19 cellular contexts compared by ENCODE assay signal in genomic region chr7:81676105-81676811, GRCh38.
DNase-seq lines count a peak whose midpoint lies in the region; ATAC-seq and TF ChIP-seq lines count a peak whose summit lies in the region.
"Had no signal": no experiment of that assay in that cellular context is flagged by ENCODE, and none has a peak within 500 bp of the region (broad histone marks: within the 10 kb centered on the region; RNA-seq: fewer than 3 reads in every experiment).

No MANE protein-coding gene starts in this region.

- H3K36me3 ChIP-seq in smooth muscle cell (ENCODE audit: low read depth) = no peaks in the 10 kb centered on the region
- no peaks in the 10 kb centered on the region for H3K36me3 ChIP-seq in uterus
- H3K36me3 ChIP-seq: stomach had no signal

- H3K27ac ChIP-seq in smooth muscle cell (ENCODE audit: low read depth) = no peak overlapping the region
- no peak overlapping the region for H3K27ac ChIP-seq in uterus
- H3K27ac ChIP-seq: 22Rv1, stomach had no signal

- H3K9ac ChIP-seq in smooth muscle cell (ENCODE audit: low read depth) = no peak overlapping the region

- TF ChIP-seq POLR2A in uterus (IDR thresholded peaks at IDR 0.05) = no peak

- H3K4me2 ChIP-seq in smooth muscle cell = no peak overlapping the region

- H3K4me3 ChIP-seq in foreskin fibroblast (ENCODE audit: low read depth in 1 of 2, low read length in 2 of 2) (no peak overlapping the region), smooth muscle cell (no peak overlapping the region), uterus (no peak overlapping the region)
- H3K4me3 ChIP-seq: stomach had no signal

- ATAC-seq in GM18502 (IDR thresholded peaks at IDR 0.05; ENCODE audit: poor library complexity, unreplicated experiment) = no peak

- DNase-seq in DMS53 (lab: John Stamatoyannopoulos, UW) (peak; percentile 47), DMS53 treated with DMSO at 0.1 percent for 48 hours (lab: John Stamatoyannopoulos, UW; ENCODE audit: unreplicated experiment) (no peak), RPMI7951 (ENCODE audit: low read depth) (peak; percentile 49), foreskin fibroblast (peak; percentile 18 to 30), smooth muscle cell (lab: John Stamatoyannopoulos, UW; ENCODE audit: unreplicated experiment) (no peak), ecto neural progenitor cell (ENCODE audit: low spot score) (no peak), uterus (no peak)
- DNase-seq: activated CD4-positive, alpha-beta T cell treated with anti-CD3 and anti-CD28 coated beads for 1 hour; activated CD8-positive, alpha-beta memory T cell treated with anti-CD3 and anti-CD28 coated beads, Interleukin-2, amount 50 U/mL, for 48 hours; activated naive CD4-positive, alpha-beta T cell; CD4-positive, alpha-beta T cell; effector memory CD4-positive, alpha-beta T cell; Kasumi-1; NCI-H1930; NCI-H526; nucleus accumbens; stomach had no signal

- peak overlapping the region; percentile 33 for H2AFZ ChIP-seq in smooth muscle cell (ENCODE audit: low read depth)

- H3K4me1 ChIP-seq in smooth muscle cell (ENCODE audit: low read depth) (peaks cover 13% of the 10 kb centered on the region), uterus (peaks cover 0 to 4% of the 10 kb centered on the region in 2 donors)

- H3K27me3 ChIP-seq in smooth muscle cell (ENCODE audit: low read depth) = no peaks in the 10 kb centered on the region
- H3K27me3 ChIP-seq in uterus = no peaks in the 10 kb centered on the region
- H3K27me3 ChIP-seq: stomach had no signal

- WGBS in smooth muscle cell (ENCODE audit: low lambda C conversion rate) = 69% methylated on average over 3 of the region's 3 CpGs

- no peaks in the 10 kb centered on the region for H3F3A ChIP-seq in smooth muscle cell (ENCODE audit: low read depth)

- H3K9me3 ChIP-seq in smooth muscle cell (replicated peaks; ENCODE audit: low read depth) (no peaks in the 10 kb centered on the region), uterus (no peaks in the 10 kb centered on the region)
- H3K9me3 ChIP-seq: stomach had no signal

- TF ChIP-seq CTCF in foreskin fibroblast (IDR thresholded peaks at IDR 0.05; ENCODE audit: low read depth, low read length) = no peak
- TF ChIP-seq CTCF in smooth muscle cell (IDR thresholded peaks at IDR 0.05; ENCODE audit: borderline replicate concordance, insufficient read depth, poor library complexity, severe bottlenecking) = no peak
- no peak for TF ChIP-seq CTCF in uterus (IDR thresholded peaks at IDR 0.05)

- no peaks in the 10 kb centered on the region for H3K79me2 ChIP-seq in smooth muscle cell (ENCODE audit: low read depth)

- H4K20me1 ChIP-seq in smooth muscle cell (ENCODE audit: low read depth) = no peaks in the 10 kb centered on the region

- intact Hi-C loops in uterus (cut with DNase I; ENCODE audit: low total_unique reads) = no loop called here

Comparison
In these comparisons a context has a peak if more than half of its experiments do, and no peak if none do; other contexts are left out.
1. DNase-seq: peak in DMS53 (single experiment), RPMI7951 (single experiment) and foreskin fibroblast (2 of 2); none in DMS53 treated with DMSO at 0.1 percent for 48 hours (single experiment), smooth muscle cell (single experiment), ecto neural progenitor cell (single experiment) and uterus (0 of 2).